8 cellular contexts compared by ENCODE assay signal in the genomic region with DNA sequence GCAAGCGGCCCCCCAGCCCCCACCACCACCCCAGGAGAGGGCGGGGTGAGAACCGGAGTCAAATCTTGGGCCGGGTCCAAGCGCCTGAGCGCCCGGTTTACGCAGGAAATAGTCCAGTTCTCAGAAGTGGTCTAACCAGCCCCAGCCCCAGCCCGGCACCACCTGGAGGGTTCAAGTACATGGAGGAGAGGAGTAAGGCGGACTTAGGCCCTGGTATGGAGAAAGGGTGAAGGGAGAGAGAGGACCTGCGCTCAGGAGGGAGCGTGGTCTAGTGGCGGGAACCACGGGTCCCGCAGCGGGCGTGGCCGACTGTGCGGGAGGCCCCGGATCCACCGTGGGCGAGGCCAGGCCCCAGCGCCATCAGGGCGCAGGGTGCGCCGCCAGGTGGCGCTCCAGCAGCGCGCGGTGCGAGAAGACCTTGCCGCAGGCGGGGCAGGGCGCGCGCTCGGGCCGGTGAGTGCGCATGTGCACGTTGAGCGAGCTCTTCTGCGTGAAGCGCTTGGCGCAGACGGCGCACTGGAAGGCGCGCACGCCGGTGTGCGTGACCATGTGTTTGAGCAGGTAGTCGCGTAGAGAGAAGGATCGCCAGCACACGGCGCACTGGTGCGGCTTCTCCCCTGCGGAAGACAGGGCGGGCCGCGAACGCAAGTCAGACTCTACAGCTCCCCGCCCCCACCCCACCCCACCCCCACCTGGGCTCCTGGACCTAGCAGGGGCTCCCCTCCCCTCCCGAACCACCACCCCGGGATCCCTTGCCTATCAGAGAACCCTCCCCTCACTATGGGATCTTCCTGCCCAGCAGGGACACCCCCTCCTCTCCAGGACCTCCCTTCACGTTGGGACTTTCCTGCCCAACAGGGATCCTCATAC.
A peak's percentile ranks its signal among the peaks of the same experiment; 100 is the strongest.
DNase-seq lines count a peak whose midpoint lies in the region; ATAC-seq and TF ChIP-seq lines count a peak whose summit lies in the region.

No MANE protein-coding gene starts in this region.

- peaks cover 16% of the 10 kb centered on the region for H3K36me3 ChIP-seq in effector memory CD4-positive, alpha-beta T cell (ENCODE audit: control insufficient read depth, insufficient read depth, low read length)

- peak overlapping the region; percentile 42 for H3K27ac ChIP-seq in effector memory CD4-positive, alpha-beta T cell (ENCODE audit: insufficient read depth, low read length, poor library complexity, severe bottlenecking)

- ATAC-seq in HG03442 (IDR thresholded peaks at IDR 0.05; ENCODE audit: unreplicated experiment) = peak; percentile 66

- no peaks in the 10 kb centered on the region for H3K27me3 ChIP-seq in effector memory CD4-positive, alpha-beta T cell (replicated peaks; ENCODE audit: control insufficient read depth, insufficient read depth, low read length, poor library complexity, severe bottlenecking)

- in situ Hi-C loops in GM18951 (cut with MboI; ENCODE audit: low sequenced_read_pairs, unreplicated experiment) = no loop called here

- no peak overlapping the region for H3K4me3 ChIP-seq in effector memory CD4-positive, alpha-beta T cell (ENCODE audit: insufficient read depth, low read depth, low read length, poor library complexity, severe bottlenecking)

- TF ChIP-seq POLR2A in GM18951 (IDR thresholded peaks at IDR 0.05; ENCODE audit: extremely low read depth, insufficient read depth, insufficient read length) = peak; percentile 79

- no peaks in the 10 kb centered on the region for H3K9me3 ChIP-seq in effector memory CD4-positive, alpha-beta T cell (ENCODE audit: control insufficient read depth, low read length)

- DNase-seq in AG08396 (ENCODE audit: low spot score) (peak; percentile 86), NCI-H69 (lab: John Stamatoyannopoulos, UW) (peak; percentile 97), medulla oblongata (ENCODE audit: extremely low spot score) (peak; percentile 77)
- DNase-seq in activated CD8-positive, alpha-beta memory T cell treated with anti-CD3 and anti-CD28 coated beads for 24 hours = peak; percentile 98
- DNase-seq in effector memory CD4-positive, alpha-beta T cell = peak; percentile 83 to 89 (median 87)
- DNase-seq in stimulated activated CD4-positive, alpha-beta T cell treated with anti-CD3 and anti-CD28 coated beads, TNF-alpha, amount 100 ng/mL, for 48 hours (ENCODE audit: low read depth in 3 of 3) = peak; percentile 93 to 97 (median 97)

- peaks cover 22% of the 10 kb centered on the region for H3K4me1 ChIP-seq in effector memory CD4-positive, alpha-beta T cell (ENCODE audit: control insufficient read depth, insufficient read depth, low read length, poor library complexity, severe bottlenecking)
